Comparison of ENCODE assay signal across 32 cellular contexts in genomic region chr18:74732380-74732779, GRCh38.
"Had no signal": no experiment of that assay in that cellular context is flagged by ENCODE, and none has a peak within 500 bp of the region (broad histone marks: within the 10 kb centered on the region; RNA-seq: fewer than 3 reads in every experiment).

No MANE protein-coding gene starts in this region.

- H3K4me3 Mint-ChIP-seq: activated B cell treated with CpG ODN at 0.5 μM for 24 hours; activated CD8-positive, alpha-beta T cell treated with anti-CD3 and anti-CD28 coated beads for 36 hours; activated naive CD8-positive, alpha-beta T cell; activated T-cell treated with anti-CD3 and anti-CD28 coated beads, Interleukin-2, amount 50 U/mL, for 4 hours; activated T-helper 17 cell treated with anti-CD3 and anti-CD28 coated beads, Interleukin-2, amount 50 U/mL, for 72 hours; central memory CD8-positive, alpha-beta T cell; dendritic cell treated with granulocyte-macrophage colony-stimulating factor and Interleukin-4, amounts not matched to agents 40 ng/mL and 50 ng/mL, for 4 days; effector memory CD8-positive, alpha-beta T cell; T-helper 17 cell; T-helper 2 cell treated with Interferon-gamma antibody and Interleukin-4, amounts not matched to agents 5 μg/mL and 100 μg/mL, for 36 hours had no signal

- ATAC-seq: activated CD4-positive, CD25-positive, alpha-beta regulatory T cell treated with anti-CD3 and anti-CD28 coated beads, Interleukin-2, amount 50 U/mL, for 24 hours; activated CD8-positive, alpha-beta T cell treated with anti-CD3 and anti-CD28 coated beads for 36 hours; activated T-cell treated with anti-CD3 and anti-CD28 coated beads, Interleukin-2, amount 50 U/mL, for 4 hours; activated T-helper 17 cell treated with anti-CD3 and anti-CD28 coated beads, Interleukin-2, amount 50 U/mL, for 72 hours; effector memory CD8-positive, alpha-beta T cell; foreskin keratinocyte; gastrocnemius medialis; T-helper 17 cell had no signal

- FAIRE-seq: bronchial epithelial cell had no signal

- H3K27me3 Mint-ChIP-seq: activated B cell treated with CpG ODN at 0.5 μM for 24 hours; activated CD8-positive, alpha-beta T cell treated with anti-CD3 and anti-CD28 coated beads for 36 hours; activated naive CD8-positive, alpha-beta T cell; activated T-helper 17 cell treated with anti-CD3 and anti-CD28 coated beads, Interleukin-2, amount 50 U/mL, for 72 hours; central memory CD8-positive, alpha-beta T cell; dendritic cell treated with granulocyte-macrophage colony-stimulating factor and Interleukin-4, amounts not matched to agents 40 ng/mL and 50 ng/mL, for 4 days; effector memory CD8-positive, alpha-beta T cell; T-helper 17 cell had no signal

- H3K4me3 ChIP-seq: coronary artery, esophagus muscularis mucosa, gastrocnemius medialis had no signal

- H3K27ac ChIP-seq: brain microvascular endothelial cell, coronary artery, esophagus muscularis mucosa, foreskin keratinocyte, gastrocnemius medialis, WERI-Rb-1 had no signal

- H3K36me3 ChIP-seq: brain microvascular endothelial cell, esophagus muscularis mucosa, gastrocnemius medialis, WERI-Rb-1 had no signal

- H3K4me1 ChIP-seq: esophagus muscularis mucosa, gastrocnemius medialis had no signal

- H3K9me3 Mint-ChIP-seq: activated B cell treated with CpG ODN at 0.5 μM for 24 hours; activated CD8-positive, alpha-beta T cell treated with anti-CD3 and anti-CD28 coated beads for 36 hours; activated T-cell treated with anti-CD3 and anti-CD28 coated beads, Interleukin-2, amount 50 U/mL, for 4 hours; central memory CD8-positive, alpha-beta T cell; dendritic cell treated with granulocyte-macrophage colony-stimulating factor and Interleukin-4, amounts not matched to agents 40 ng/mL and 50 ng/mL, for 4 days; effector memory CD8-positive, alpha-beta T cell; T-helper 2 cell treated with Interferon-gamma antibody and Interleukin-4, amounts not matched to agents 5 μg/mL and 100 μg/mL, for 36 hours had no signal

- H3K9me3 ChIP-seq: esophagus muscularis mucosa, gastrocnemius medialis had no signal

- H3K27ac Mint-ChIP-seq: activated B cell treated with CpG ODN at 0.5 μM for 24 hours; activated CD8-positive, alpha-beta T cell treated with anti-CD3 and anti-CD28 coated beads for 36 hours; activated naive CD8-positive, alpha-beta T cell; activated T-helper 17 cell treated with anti-CD3 and anti-CD28 coated beads, Interleukin-2, amount 50 U/mL, for 72 hours; dendritic cell treated with granulocyte-macrophage colony-stimulating factor and Interleukin-4, amounts not matched to agents 40 ng/mL and 50 ng/mL, for 4 days; effector memory CD8-positive, alpha-beta T cell; T-helper 17 cell; T-helper 2 cell treated with Interferon-gamma antibody and Interleukin-4, amounts not matched to agents 5 μg/mL and 100 μg/mL, for 36 hours had no signal

- H3K4me1 Mint-ChIP-seq: activated B cell treated with CpG ODN at 0.5 μM for 24 hours, T-helper 17 cell had no signal

- DNase-seq: activated B cell treated with CpG ODN at 0.5 μM for 24 hours; activated CD4-positive, alpha-beta T cell treated with anti-CD3 and anti-CD28 coated beads for 48 hours; activated CD4-positive, alpha-beta T cell treated with anti-CD3 and anti-CD28 coated beads, Interleukin-2, amount 50 U/mL, for 1 hour; activated CD4-positive, alpha-beta T cell treated with anti-CD3 and anti-CD28 coated beads, Interleukin-2, amount 50 U/mL, for 48 hours; activated CD8-positive, alpha-beta memory T cell treated with anti-CD3 and anti-CD28 coated beads for 24 hours; activated CD8-positive, alpha-beta T cell treated with anti-CD3 and anti-CD28 coated beads for 36 hours; activated effector memory CD4-positive, alpha-beta T cell treated with Interleukin-2 at 50 U/mL for 16 hours; activated gamma-delta T cell treated with Interleukin-2 at 50 U/mL for 16 hours; activated naive CD4-positive, alpha-beta T cell treated with anti-CD3 and anti-CD28 coated beads, Interleukin-2, amount 50 U/mL, for 16 hours; activated naive CD4-positive, alpha-beta T cell treated with Interleukin-2 at 50 U/mL for 16 hours; activated T-cell treated with anti-CD3 and anti-CD28 coated beads, Interleukin-2, amount 50 U/mL, for 4 hours; amniotic stem cell; anterior cingulate cortex; brain microvascular endothelial cell; effector CD4-positive, alpha-beta T cell; effector memory CD8-positive, alpha-beta T cell; erythroblast; foreskin keratinocyte; gastrocnemius medialis; T-helper 1 cell; T-helper 17 cell; T1000; WERI-Rb-1 had no signal

- H3K27me3 ChIP-seq: brain microvascular endothelial cell, esophagus muscularis mucosa, foreskin keratinocyte, gastrocnemius medialis had no signal
